ENCODE assay signal across 20 cellular contexts in genomic region chr2:240290432-240291336, GRCh38.
DNase-seq lines count a peak whose midpoint lies in the region; ATAC-seq and TF ChIP-seq lines count a peak whose summit lies in the region.
"Had no signal": no experiment of that assay in that cellular context is flagged by ENCODE, and none has a peak within 500 bp of the region (broad histone marks: within the 10 kb centered on the region; RNA-seq: fewer than 3 reads in every experiment).

No MANE protein-coding gene starts in this region.

- H3K36me3 ChIP-seq in NT2/D1 (ENCODE audit: insufficient read depth, insufficient read length, low read length), result no peaks in the 10 kb centered on the region
- H3K36me3 ChIP-seq: Peyer's patch had no signal

- ATAC-seq in omental fat pad (ENCODE audit: low FRiP score), result no peak

- H3K27me3 ChIP-seq in NT2/D1 (ENCODE audit: insufficient read depth, insufficient read length), result no peaks in the 10 kb centered on the region
- H3K27me3 ChIP-seq: Peyer's patch had no signal

- H3K9ac ChIP-seq in NT2/D1 (ENCODE audit: insufficient read length, low read depth), result peak overlapping the region; percentile 18

- no peak overlapping the region for H3K4me3 ChIP-seq in NT2/D1 (ENCODE audit: insufficient read length, low read depth)
- H3K4me3 ChIP-seq: Peyer's patch had no signal

- peaks cover 16% of the 10 kb centered on the region for H3K4me1 ChIP-seq in NT2/D1 (ENCODE audit: insufficient read depth, insufficient read length)
- H3K4me1 ChIP-seq: Peyer's patch had no signal

- DNase-seq in activated effector memory CD4-positive, alpha-beta T cell treated with anti-CD3 and anti-CD28 coated beads, Interleukin-2, amount 50 U/mL, for 16 hours, result peak; percentile 45
- no peak for DNase-seq in activated effector memory CD4-positive, alpha-beta T cell treated with Interleukin-2 at 50 U/mL for 16 hours
- DNase-seq in NT2/D1 (ENCODE audit: low read depth, low spot score) (no peak), iPS-NIHi7 (ENCODE audit: extremely low spot score) (peak; percentile 5), omental fat pad (ENCODE audit: low spot score) (peak; percentile 11), cerebellar nuclear complex (lab: John Stamatoyannopoulos, UW) (no peak), SW480 (ENCODE audit: low spot score) (no peak)
- DNase-seq in stimulated activated CD4-positive, alpha-beta T cell treated with anti-CD3 and anti-CD28 coated beads, Interleukin-2, amount 100 ng/mL, for 48 hours, result no peak
- DNase-seq: GDM1; GOT3; Karpas-422; MV-4-11; NCI-H1694; NCI-H2081; NCI-H2171; NCI-H345; NCI-H524; NCI-H774; NK-92 treated with Interleukin-12 subunit alpha and Interleukin-12 subunit beta, amount 100 ng/mL, for 24 hours; Peyer's patch had no signal

- H3K9me3 ChIP-seq in NT2/D1 (ENCODE audit: insufficient read depth, low read length), result no peaks in the 10 kb centered on the region
- H3K9me3 ChIP-seq: Peyer's patch had no signal

- no peak for TF ChIP-seq CTCF in omental fat pad (IDR thresholded peaks at IDR 0.05)

Comparison
In these comparisons a context has a peak if more than half of its experiments do, and no peak if none do; other contexts are left out.
1. DNase-seq: peak in activated effector memory CD4-positive, alpha-beta T cell treated with anti-CD3 and anti-CD28 coated beads, Interleukin-2, amount 50 U/mL, for 16 hours (single experiment), iPS-NIHi7 (single experiment) and omental fat pad (single experiment); none in activated effector memory CD4-positive, alpha-beta T cell treated with Interleukin-2 at 50 U/mL for 16 hours (single experiment), NT2/D1 (single experiment), stimulated activated CD4-positive, alpha-beta T cell treated with anti-CD3 and anti-CD28 coated beads, Interleukin-2, amount 100 ng/mL, for 48 hours (0 of 2), cerebellar nuclear complex (0 of 2) and SW480 (single experiment).